Comparison of ENCODE assay signal across 8 cellular contexts in genomic region chr19:1653300-1653628, GRCh38. TPM values are rescaled to one million over a fixed set of nuclear protein-coding genes. Genes with fewer than 3 reads are reported as not detected.
DNase-seq lines count a peak whose midpoint lies in the region; ATAC-seq and TF ChIP-seq lines count a peak whose summit lies in the region.

No MANE protein-coding gene starts in this region.

- TF ChIP-seq RAD21 in neural cell (conservative IDR thresholded peaks at IDR 0.05): no peak

- H3K9me3 ChIP-seq in BLaER1: no peaks in the 10 kb centered on the region
- H3K9me3 ChIP-seq in NT2/D1 (ENCODE audit: insufficient read depth, low read length): peaks cover 13% of the 10 kb centered on the region; the same call in 1 of the 2 replicates
- H3K9me3 ChIP-seq in neural cell (ENCODE audit: low read length): no peaks in the 10 kb centered on the region

- no peak for DNase-seq in NT2/D1 (ENCODE audit: low read depth, low spot score)
- no peak for DNase-seq in endothelial cell (ENCODE audit: low spot score)
- no peak for DNase-seq in CD1c-positive myeloid dendritic cell (ENCODE audit: extremely low spot score)
- no peak for DNase-seq in activated CD4-positive, CD25-positive, alpha-beta regulatory T cell (lab: John Stamatoyannopoulos, UW)
- no peak for DNase-seq in mucosa of gallbladder (ENCODE audit: low spot score)

- no peak overlapping the region for H2AFZ ChIP-seq in neural cell (ENCODE audit: low read depth, low read length)

- H3K4me3 ChIP-seq in BLaER1 (peak overlapping the region; percentile 97), NT2/D1 (ENCODE audit: insufficient read length, low read depth) (peak overlapping the region; percentile 78), neural cell (ENCODE audit: low read length) (peak overlapping the region; percentile 70)

- peak overlapping the region; percentile 84 for H3K27ac Mint-ChIP-seq in endothelial cell (ENCODE audit: unreplicated experiment)

- H3F3A ChIP-seq in neural cell (ENCODE audit: insufficient read depth, low read length, poor library complexity, severe bottlenecking): no peaks in the 10 kb centered on the region

- peak overlapping the region; percentile 89 for H3K4me3 Mint-ChIP-seq in endothelial cell (ENCODE audit: unreplicated experiment)

- peaks cover 65% of the 10 kb centered on the region for H3K4me1 ChIP-seq in BLaER1
- peaks cover 31% of the 10 kb centered on the region for H3K4me1 ChIP-seq in NT2/D1 (ENCODE audit: insufficient read depth, insufficient read length)

- TF ChIP-seq EP300 in neural cell (conservative IDR thresholded peaks at IDR 0.05; ENCODE audit: poor library complexity, severe bottlenecking): no peak

- H3K9me3 Mint-ChIP-seq in endothelial cell (ENCODE audit: unreplicated experiment): no peaks in the 10 kb centered on the region

- peaks cover 16% of the 10 kb centered on the region for H3K36me3 Mint-ChIP-seq in endothelial cell (ENCODE audit: low read depth, unreplicated experiment)

- H3K9ac ChIP-seq in BLaER1 (peak overlapping the region; percentile 99), NT2/D1 (ENCODE audit: insufficient read length, low read depth) (peak overlapping the region; percentile 83), neural cell (ENCODE audit: low read length) (no peak overlapping the region)

- H3K4me2 ChIP-seq in BLaER1: peak overlapping the region; percentile 88
- peak overlapping the region; percentile 39 for H3K4me2 ChIP-seq in neural cell (ENCODE audit: low read length)

- peaks cover 3% of the 10 kb centered on the region for H3K27me3 Mint-ChIP-seq in endothelial cell (ENCODE audit: unreplicated experiment)

- TF ChIP-seq CTCF in endothelial cell (IDR thresholded peaks at IDR 0.05; ENCODE audit: unreplicated experiment) (no peak), neural cell (IDR thresholded peaks at IDR 0.05; ENCODE audit: poor library complexity, severe bottlenecking) (no peak)

- H3K36me3 ChIP-seq in BLaER1: peaks cover 21% of the 10 kb centered on the region
- H3K36me3 ChIP-seq in NT2/D1 (ENCODE audit: insufficient read depth, insufficient read length, low read length): peaks cover 21% of the 10 kb centered on the region
- no peaks in the 10 kb centered on the region for H3K36me3 ChIP-seq in neural cell (ENCODE audit: insufficient read depth, low read length)

- H3K9me2 ChIP-seq in neural cell (ENCODE audit: insufficient read depth, low read length): no peaks in the 10 kb centered on the region

- peaks cover 30% of the 10 kb centered on the region for H3K79me2 ChIP-seq in neural cell (replicated peaks; ENCODE audit: insufficient read depth, low read length)

- H3K27ac ChIP-seq in BLaER1 (peak overlapping the region; percentile 100), neural cell (ENCODE audit: low read length) (no peak overlapping the region)

- no peaks in the 10 kb centered on the region for H3K27me3 ChIP-seq in BLaER1
- no peaks in the 10 kb centered on the region for H3K27me3 ChIP-seq in NT2/D1 (ENCODE audit: insufficient read depth, insufficient read length)
- no peaks in the 10 kb centered on the region for H3K27me3 ChIP-seq in neural cell (ENCODE audit: insufficient read depth, low read depth, low read length)

- no peak for ATAC-seq in HG02642 (IDR thresholded peaks at IDR 0.05; ENCODE audit: poor library complexity, unreplicated experiment)

- no peaks in the 10 kb centered on the region for H4K20me1 ChIP-seq in BLaER1
- no peaks in the 10 kb centered on the region for H4K20me1 ChIP-seq in neural cell (ENCODE audit: insufficient read depth)

- peaks cover 7% of the 10 kb centered on the region for H3K4me1 Mint-ChIP-seq in endothelial cell (ENCODE audit: unreplicated experiment)

TF ChIP-seq in neural cell, 6 proteins besides CTCF, POLR2A, EP300 and RAD21:
- no peak for TF ChIP-seq POLR2AphosphoS5 (IDR thresholded peaks at IDR 0.05)
- no peak for TF ChIP-seq REST (IDR thresholded peaks at IDR 0.05; ENCODE audit: borderline replicate concordance)
- no peak for TF ChIP-seq TAF1 (IDR thresholded peaks at IDR 0.05; ENCODE audit: low read depth)
- TF ChIP-seq SMC3 (conservative IDR thresholded peaks at IDR 0.05; ENCODE audit: poor library complexity): no peak
- no peak for TF ChIP-seq EZH2 (IDR thresholded peaks at IDR 0.05; ENCODE audit: borderline replicate concordance, insufficient read depth, low read length, poor library complexity, severe bottlenecking)
- no peak for TF ChIP-seq MXI1 (conservative IDR thresholded peaks at IDR 0.05; ENCODE audit: poor library complexity, severe bottlenecking)

RNA-seq across cellular contexts. Expression of gene TCF3, which starts 0.8 kb away (rescaled TPM):
- 255 TPM for total RNA-seq in endothelial cell (ENCODE audit: unreplicated experiment)
- 31.7 and 44.9 TPM in 2 replicates for polyA plus RNA-seq in neural cell
- 36.6 and 40.4 TPM in 2 replicates for polyA minus RNA-seq in neural cell
- 83.0 TPM for total RNA-seq in mucosa of gallbladder

RNA-seq across cellular contexts. Expression of gene UQCR11, which starts 48.0 kb away (rescaled TPM):
- 182 TPM for total RNA-seq in endothelial cell (ENCODE audit: unreplicated experiment)
- polyA plus RNA-seq in neural cell: 204 and 237 TPM in 2 replicates
- polyA minus RNA-seq in neural cell: 41.2 and 51.1 TPM in 2 replicates
- 254 TPM for total RNA-seq in mucosa of gallbladder
